In the genomic region with DNA sequence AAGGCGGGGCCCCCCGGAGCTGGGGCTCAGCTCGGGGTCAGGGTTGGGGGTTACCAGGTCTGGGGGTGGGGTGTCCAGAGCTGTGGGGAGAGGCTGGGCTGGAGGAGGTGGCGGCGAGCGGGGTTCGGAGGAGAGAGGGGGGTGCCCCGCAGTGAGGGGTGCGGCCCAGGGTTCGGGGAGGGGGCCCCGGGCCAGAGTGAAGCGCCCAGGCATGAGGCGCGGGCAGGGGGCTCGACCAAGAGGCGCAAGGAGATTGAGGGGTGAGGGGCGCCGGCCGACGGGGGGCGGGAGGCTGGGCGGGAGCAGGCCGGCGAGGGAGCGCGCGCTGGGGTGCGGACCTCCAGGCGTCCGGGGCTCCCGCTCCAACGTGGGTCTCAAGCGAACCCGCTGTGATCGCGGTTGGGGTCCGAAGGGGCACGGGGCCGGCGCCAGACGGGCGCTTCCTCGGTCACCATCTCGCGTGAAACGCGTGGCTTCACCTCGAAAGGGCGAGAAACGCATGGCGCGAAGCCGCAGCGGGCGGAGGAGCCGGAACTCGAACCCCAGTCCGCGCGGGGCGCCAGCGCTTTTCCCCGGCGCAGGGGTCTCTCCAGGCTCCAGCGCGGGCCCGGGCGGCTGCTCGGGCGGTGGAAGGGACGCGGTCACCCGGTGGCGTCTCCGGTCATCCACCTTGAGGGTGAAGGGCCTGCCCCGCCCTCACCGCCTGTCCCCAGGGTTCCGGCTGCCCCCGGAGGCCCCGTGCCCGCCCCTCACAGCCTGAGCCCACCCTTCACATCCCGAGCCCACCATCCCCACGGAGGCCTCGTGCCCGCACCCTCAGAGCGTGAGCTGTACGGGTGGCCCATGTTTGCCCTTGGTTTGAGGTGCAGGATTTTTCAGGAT, we compare ENCODE assay signal across 1 cellular context.
TF ChIP-seq lines count a peak whose summit lies in the region.

No MANE protein-coding gene starts in this region.

TF ChIP-seq in HepG2, 621 proteins besides CTCF, POLR2A, EP300 and RAD21:
- TF ChIP-seq REL (CRISPR knock-in tag; conservative IDR thresholded peaks at IDR 0.05) (no peak), RCOR2 (CRISPR knock-in tag; IDR thresholded peaks at IDR 0.05) (no peak), SRF (IDR thresholded peaks at IDR 0.05; ENCODE audit: low read depth, low read length) (no peak), ZNF230 (CRISPR knock-in tag; IDR thresholded peaks at IDR 0.05) (no peak), MTA1 (CRISPR knock-in tag; IDR thresholded peaks at IDR 0.05; ENCODE audit: borderline replicate concordance) (no peak), FOSL1 (CRISPR knock-in tag; IDR thresholded peaks at IDR 0.05; ENCODE audit: borderline replicate concordance) (no peak), ZNF576 (CRISPR knock-in tag; IDR thresholded peaks at IDR 0.05) (no peak), HIC2 (CRISPR knock-in tag; IDR thresholded peaks at IDR 0.05; ENCODE audit: low read depth) (no peak), ZNF350 (CRISPR knock-in tag; IDR thresholded peaks at IDR 0.05; ENCODE audit: borderline replicate concordance, low read depth) (no peak), ZNF234 (CRISPR knock-in tag; conservative IDR thresholded peaks at IDR 0.05) (no peak), ZC3H4 (CRISPR knock-in tag; IDR thresholded peaks at IDR 0.05; ENCODE audit: borderline replicate concordance) (no peak), ZNF3 (CRISPR knock-in tag; IDR thresholded peaks at IDR 0.05) (no peak), AKAP8 (CRISPR knock-in tag; IDR thresholded peaks at IDR 0.05) (no peak)
- TF ChIP-seq, protein P1, sequence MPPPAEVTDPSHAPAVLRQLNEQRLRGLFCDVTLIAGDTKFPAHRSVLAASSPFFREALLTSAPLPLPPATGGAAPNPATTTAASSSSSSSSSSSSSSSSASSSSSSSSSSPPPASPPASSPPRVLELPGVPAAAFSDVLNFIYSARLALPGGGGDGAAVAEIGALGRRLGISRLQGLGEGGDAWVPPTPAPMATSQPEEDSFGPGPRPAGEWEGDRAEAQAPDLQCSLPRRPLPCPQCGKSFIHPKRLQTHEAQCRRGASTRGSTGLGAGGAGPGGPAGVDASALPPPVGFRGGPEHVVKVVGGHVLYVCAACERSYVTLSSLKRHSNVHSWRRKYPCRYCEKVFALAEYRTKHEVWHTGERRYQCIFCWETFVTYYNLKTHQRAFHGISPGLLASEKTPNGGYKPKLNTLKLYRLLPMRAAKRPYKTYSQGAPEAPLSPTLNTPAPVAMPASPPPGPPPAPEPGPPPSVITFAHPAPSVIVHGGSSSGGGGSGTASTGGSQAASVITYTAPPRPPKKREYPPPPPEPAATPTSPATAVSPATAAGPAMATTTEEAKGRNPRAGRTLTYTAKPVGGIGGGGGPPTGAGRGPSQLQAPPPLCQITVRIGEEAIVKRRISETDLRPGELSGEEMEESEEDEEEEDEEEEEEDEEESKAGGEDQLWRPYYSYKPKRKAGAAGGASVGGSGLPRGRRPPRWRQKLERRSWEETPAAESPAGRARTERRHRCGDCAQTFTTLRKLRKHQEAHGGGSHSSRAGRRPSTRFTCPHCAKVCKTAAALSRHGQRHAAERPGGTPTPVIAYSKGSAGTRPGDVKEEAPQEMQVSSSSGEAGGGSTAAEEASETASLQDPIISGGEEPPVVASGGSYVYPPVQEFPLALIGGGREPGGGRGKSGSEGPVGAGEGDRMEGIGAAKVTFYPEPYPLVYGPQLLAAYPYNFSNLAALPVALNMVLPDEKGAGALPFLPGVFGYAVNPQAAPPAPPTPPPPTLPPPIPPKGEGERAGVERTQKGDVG (CRISPR knock-in tag; IDR thresholded peaks at IDR 0.05; ENCODE audit: borderline replicate concordance), result no peak
- TF ChIP-seq, protein P2, sequence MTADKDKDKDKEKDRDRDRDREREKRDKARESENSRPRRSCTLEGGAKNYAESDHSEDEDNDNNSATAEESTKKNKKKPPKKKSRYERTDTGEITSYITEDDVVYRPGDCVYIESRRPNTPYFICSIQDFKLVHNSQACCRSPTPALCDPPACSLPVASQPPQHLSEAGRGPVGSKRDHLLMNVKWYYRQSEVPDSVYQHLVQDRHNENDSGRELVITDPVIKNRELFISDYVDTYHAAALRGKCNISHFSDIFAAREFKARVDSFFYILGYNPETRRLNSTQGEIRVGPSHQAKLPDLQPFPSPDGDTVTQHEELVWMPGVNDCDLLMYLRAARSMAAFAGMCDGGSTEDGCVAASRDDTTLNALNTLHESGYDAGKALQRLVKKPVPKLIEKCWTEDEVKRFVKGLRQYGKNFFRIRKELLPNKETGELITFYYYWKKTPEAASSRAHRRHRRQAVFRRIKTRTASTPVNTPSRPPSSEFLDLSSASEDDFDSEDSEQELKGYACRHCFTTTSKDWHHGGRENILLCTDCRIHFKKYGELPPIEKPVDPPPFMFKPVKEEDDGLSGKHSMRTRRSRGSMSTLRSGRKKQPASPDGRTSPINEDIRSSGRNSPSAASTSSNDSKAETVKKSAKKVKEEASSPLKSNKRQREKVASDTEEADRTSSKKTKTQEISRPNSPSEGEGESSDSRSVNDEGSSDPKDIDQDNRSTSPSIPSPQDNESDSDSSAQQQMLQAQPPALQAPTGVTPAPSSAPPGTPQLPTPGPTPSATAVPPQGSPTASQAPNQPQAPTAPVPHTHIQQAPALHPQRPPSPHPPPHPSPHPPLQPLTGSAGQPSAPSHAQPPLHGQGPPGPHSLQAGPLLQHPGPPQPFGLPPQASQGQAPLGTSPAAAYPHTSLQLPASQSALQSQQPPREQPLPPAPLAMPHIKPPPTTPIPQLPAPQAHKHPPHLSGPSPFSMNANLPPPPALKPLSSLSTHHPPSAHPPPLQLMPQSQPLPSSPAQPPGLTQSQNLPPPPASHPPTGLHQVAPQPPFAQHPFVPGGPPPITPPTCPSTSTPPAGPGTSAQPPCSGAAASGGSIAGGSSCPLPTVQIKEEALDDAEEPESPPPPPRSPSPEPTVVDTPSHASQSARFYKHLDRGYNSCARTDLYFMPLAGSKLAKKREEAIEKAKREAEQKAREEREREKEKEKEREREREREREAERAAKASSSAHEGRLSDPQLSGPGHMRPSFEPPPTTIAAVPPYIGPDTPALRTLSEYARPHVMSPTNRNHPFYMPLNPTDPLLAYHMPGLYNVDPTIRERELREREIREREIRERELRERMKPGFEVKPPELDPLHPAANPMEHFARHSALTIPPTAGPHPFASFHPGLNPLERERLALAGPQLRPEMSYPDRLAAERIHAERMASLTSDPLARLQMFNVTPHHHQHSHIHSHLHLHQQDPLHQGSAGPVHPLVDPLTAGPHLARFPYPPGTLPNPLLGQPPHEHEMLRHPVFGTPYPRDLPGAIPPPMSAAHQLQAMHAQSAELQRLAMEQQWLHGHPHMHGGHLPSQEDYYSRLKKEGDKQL (CRISPR knock-in tag; IDR thresholded peaks at IDR 0.05; ENCODE audit: low read depth), result no peak
- TF ChIP-seq, protein P3, sequence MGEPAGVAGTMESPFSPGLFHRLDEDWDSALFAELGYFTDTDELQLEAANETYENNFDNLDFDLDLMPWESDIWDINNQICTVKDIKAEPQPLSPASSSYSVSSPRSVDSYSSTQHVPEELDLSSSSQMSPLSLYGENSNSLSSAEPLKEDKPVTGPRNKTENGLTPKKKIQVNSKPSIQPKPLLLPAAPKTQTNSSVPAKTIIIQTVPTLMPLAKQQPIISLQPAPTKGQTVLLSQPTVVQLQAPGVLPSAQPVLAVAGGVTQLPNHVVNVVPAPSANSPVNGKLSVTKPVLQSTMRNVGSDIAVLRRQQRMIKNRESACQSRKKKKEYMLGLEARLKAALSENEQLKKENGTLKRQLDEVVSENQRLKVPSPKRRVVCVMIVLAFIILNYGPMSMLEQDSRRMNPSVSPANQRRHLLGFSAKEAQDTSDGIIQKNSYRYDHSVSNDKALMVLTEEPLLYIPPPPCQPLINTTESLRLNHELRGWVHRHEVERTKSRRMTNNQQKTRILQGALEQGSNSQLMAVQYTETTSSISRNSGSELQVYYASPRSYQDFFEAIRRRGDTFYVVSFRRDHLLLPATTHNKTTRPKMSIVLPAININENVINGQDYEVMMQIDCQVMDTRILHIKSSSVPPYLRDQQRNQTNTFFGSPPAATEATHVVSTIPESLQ (CRISPR knock-in tag; conservative IDR thresholded peaks at IDR 0.05), result no peak
